10 cellular contexts compared by ENCODE assay signal in the genomic region with DNA sequence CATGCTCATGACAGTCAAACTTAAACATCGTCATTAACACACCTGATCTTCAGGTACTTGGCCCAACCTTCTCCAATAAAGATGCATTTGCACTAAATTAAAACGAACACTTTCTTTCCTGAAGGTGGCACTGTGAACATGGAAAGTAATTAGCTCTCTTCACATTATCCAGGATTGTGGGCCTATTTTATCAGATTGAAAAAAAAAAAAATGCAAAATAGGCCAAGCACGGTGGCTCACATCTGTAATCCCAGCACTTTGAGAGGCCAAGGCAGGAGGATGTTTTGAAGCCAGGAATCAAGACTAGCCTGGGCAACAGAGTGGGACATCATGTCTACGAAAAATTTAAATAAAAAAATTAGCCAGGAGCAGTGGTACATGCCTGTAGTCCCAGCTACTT. TPM values are rescaled to one million over a fixed set of nuclear protein-coding genes. Genes with fewer than 3 reads are reported as not detected.
DNase-seq lines count a peak whose midpoint lies in the region; TF ChIP-seq lines count a peak whose summit lies in the region.
"Had no signal": no experiment of that assay in that cellular context is flagged by ENCODE, and none has a peak within 500 bp of the region (broad histone marks: within the 10 kb centered on the region; RNA-seq: fewer than 3 reads in every experiment).

No MANE protein-coding gene starts in this region.

- intact Hi-C loops in activated CD4-positive, alpha-beta T cell treated with anti-CD3 and anti-CD28 coated beads, Interleukin-2, amount 10 ng/mL, durations not matched to agents 24 days and 14 days (cut with micrococcal nuclease) = no loop called here

- TF ChIP-seq RAD21 in Ishikawa (IDR thresholded peaks at IDR 0.05; ENCODE audit: low read depth) = peak; percentile 67

- H3K9me3 ChIP-seq in suprapubic skin = no peaks in the 10 kb centered on the region

- DNase-seq in Caki2 (ENCODE audit: low read depth) = peak; percentile 23
- peak; percentile 65 for DNase-seq in RKO (ENCODE audit: low spot score)
- peak; percentile 48 for DNase-seq in iPS-NIHi11 (ENCODE audit: low spot score)
- no peak for DNase-seq in suprapubic skin (ENCODE audit: low spot score in 2 of 2)
- no peak for DNase-seq in activated CD8-positive, alpha-beta memory T cell treated with anti-CD3 and anti-CD28 coated beads for 24 hours
- DNase-seq in NCI-H2227 treated with DMSO at 0.1 percent for 48 hours (lab: John Stamatoyannopoulos, UW) = no peak
- DNase-seq in activated CD4-positive, alpha-beta T cell treated with anti-CD3 and anti-CD28 coated beads, Interleukin-2, amount 10 ng/mL, durations not matched to agents 24 days and 14 days = no peak
- DNase-seq: stimulated activated CD4-positive, alpha-beta T cell treated with anti-CD3 and anti-CD28 coated beads, Interleukin-2, amount 100 ng/mL, for 48 hours had no signal

- H3K27me3 ChIP-seq in suprapubic skin = peaks cover 50% of the 10 kb centered on the region

- no peaks in the 10 kb centered on the region for H3K36me3 ChIP-seq in suprapubic skin

- H3K27ac ChIP-seq in suprapubic skin = no peak overlapping the region

- H3K27me3 Mint-ChIP-seq in activated CD4-positive, alpha-beta T cell treated with anti-CD3 and anti-CD28 coated beads, Interleukin-2, amount 10 ng/mL, durations not matched to agents 24 days and 14 days = peaks cover 66% of the 10 kb centered on the region

- H3K36me3 Mint-ChIP-seq in activated CD4-positive, alpha-beta T cell treated with anti-CD3 and anti-CD28 coated beads, Interleukin-2, amount 10 ng/mL, durations not matched to agents 24 days and 14 days (ENCODE audit: low read depth) = no peaks in the 10 kb centered on the region

- 41% methylated on average over 4 of the region's 4 CpGs for WGBS in suprapubic skin

- TF ChIP-seq EP300 in Ishikawa (IDR thresholded peaks at IDR 0.05; ENCODE audit: borderline replicate concordance) = no peak
- TF ChIP-seq EP300 in suprapubic skin (IDR thresholded peaks at IDR 0.05) = no peak

- H3K4me1 ChIP-seq in suprapubic skin = no peaks in the 10 kb centered on the region

- no peak for TF ChIP-seq POLR2A in suprapubic skin (IDR thresholded peaks at IDR 0.05)

- no peak overlapping the region for H3K27ac Mint-ChIP-seq in activated CD4-positive, alpha-beta T cell treated with anti-CD3 and anti-CD28 coated beads, Interleukin-2, amount 10 ng/mL, durations not matched to agents 24 days and 14 days

- no peak overlapping the region for H3K4me3 Mint-ChIP-seq in activated CD4-positive, alpha-beta T cell treated with anti-CD3 and anti-CD28 coated beads, Interleukin-2, amount 10 ng/mL, durations not matched to agents 24 days and 14 days

- TF ChIP-seq CTCF in suprapubic skin (IDR thresholded peaks at IDR 0.05) = no peak

- no peak overlapping the region for H3K4me3 ChIP-seq in suprapubic skin

- in situ Hi-C loops in Caki2 (cut with HindIII; ENCODE audit: low pct_unique_long_range_greater_than_20kb, low sequenced_read_pairs) = no loop called here

- no peaks in the 10 kb centered on the region for H3K9me3 Mint-ChIP-seq in activated CD4-positive, alpha-beta T cell treated with anti-CD3 and anti-CD28 coated beads, Interleukin-2, amount 10 ng/mL, durations not matched to agents 24 days and 14 days

- no peaks in the 10 kb centered on the region for H3K4me1 Mint-ChIP-seq in activated CD4-positive, alpha-beta T cell treated with anti-CD3 and anti-CD28 coated beads, Interleukin-2, amount 10 ng/mL, durations not matched to agents 24 days and 14 days

TF ChIP-seq in Ishikawa, 13 proteins besides CTCF, POLR2A, EP300 and RAD21:
- TF ChIP-seq TEAD4 (IDR thresholded peaks at IDR 0.05) = no peak
- TF ChIP-seq CEBPB (IDR thresholded peaks at IDR 0.05) = no peak
- TF ChIP-seq, protein P1, sequence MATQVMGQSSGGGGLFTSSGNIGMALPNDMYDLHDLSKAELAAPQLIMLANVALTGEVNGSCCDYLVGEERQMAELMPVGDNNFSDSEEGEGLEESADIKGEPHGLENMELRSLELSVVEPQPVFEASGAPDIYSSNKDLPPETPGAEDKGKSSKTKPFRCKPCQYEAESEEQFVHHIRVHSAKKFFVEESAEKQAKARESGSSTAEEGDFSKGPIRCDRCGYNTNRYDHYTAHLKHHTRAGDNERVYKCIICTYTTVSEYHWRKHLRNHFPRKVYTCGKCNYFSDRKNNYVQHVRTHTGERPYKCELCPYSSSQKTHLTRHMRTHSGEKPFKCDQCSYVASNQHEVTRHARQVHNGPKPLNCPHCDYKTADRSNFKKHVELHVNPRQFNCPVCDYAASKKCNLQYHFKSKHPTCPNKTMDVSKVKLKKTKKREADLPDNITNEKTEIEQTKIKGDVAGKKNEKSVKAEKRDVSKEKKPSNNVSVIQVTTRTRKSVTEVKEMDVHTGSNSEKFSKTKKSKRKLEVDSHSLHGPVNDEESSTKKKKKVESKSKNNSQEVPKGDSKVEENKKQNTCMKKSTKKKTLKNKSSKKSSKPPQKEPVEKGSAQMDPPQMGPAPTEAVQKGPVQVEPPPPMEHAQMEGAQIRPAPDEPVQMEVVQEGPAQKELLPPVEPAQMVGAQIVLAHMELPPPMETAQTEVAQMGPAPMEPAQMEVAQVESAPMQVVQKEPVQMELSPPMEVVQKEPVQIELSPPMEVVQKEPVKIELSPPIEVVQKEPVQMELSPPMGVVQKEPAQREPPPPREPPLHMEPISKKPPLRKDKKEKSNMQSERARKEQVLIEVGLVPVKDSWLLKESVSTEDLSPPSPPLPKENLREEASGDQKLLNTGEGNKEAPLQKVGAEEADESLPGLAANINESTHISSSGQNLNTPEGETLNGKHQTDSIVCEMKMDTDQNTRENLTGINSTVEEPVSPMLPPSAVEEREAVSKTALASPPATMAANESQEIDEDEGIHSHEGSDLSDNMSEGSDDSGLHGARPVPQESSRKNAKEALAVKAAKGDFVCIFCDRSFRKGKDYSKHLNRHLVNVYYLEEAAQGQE (IDR thresholded peaks at IDR 0.05; ENCODE audit: low read depth) = no peak
- no peak for TF ChIP-seq ZBTB7A (IDR thresholded peaks at IDR 0.05; ENCODE audit: low read depth)
- TF ChIP-seq NFIC (IDR thresholded peaks at IDR 0.05) = no peak
- TF ChIP-seq YY1 (IDR thresholded peaks at IDR 0.05; ENCODE audit: low read depth) = no peak
- no peak for TF ChIP-seq TCF12 (IDR thresholded peaks at IDR 0.05; ENCODE audit: low read depth)
- no peak for TF ChIP-seq FOXM1 (IDR thresholded peaks at IDR 0.05; ENCODE audit: borderline replicate concordance, low read depth)
- no peak for TF ChIP-seq EGR1 (IDR thresholded peaks at IDR 0.05)
- TF ChIP-seq, protein P2, sequence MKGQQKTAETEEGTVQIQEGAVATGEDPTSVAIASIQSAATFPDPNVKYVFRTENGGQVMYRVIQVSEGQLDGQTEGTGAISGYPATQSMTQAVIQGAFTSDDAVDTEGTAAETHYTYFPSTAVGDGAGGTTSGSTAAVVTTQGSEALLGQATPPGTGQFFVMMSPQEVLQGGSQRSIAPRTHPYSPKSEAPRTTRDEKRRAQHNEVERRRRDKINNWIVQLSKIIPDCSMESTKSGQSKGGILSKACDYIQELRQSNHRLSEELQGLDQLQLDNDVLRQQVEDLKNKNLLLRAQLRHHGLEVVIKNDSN (IDR thresholded peaks at IDR 0.05) = no peak
- TF ChIP-seq, protein P3, sequence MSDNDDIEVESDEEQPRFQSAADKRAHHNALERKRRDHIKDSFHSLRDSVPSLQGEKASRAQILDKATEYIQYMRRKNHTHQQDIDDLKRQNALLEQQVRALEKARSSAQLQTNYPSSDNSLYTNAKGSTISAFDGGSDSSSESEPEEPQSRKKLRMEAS (IDR thresholded peaks at IDR 0.05) = no peak
- TF ChIP-seq CREB1 (IDR thresholded peaks at IDR 0.05; ENCODE audit: low read depth) = no peak

RNA-seq across cellular contexts. Expression of a gene that starts 14.4 kb away (rescaled TPM):
- not detected in 2 replicates for total RNA-seq in Caki2 (2014; rRNA removed; shearing (Covaris generic); ENCODE audit: low replicate concordance)
- total RNA-seq in suprapubic skin = not detected
- total RNA-seq in activated CD4-positive, alpha-beta T cell treated with anti-CD3 and anti-CD28 coated beads, Interleukin-2, amount 10 ng/mL, durations not matched to agents 24 days and 14 days = not detected in 2 replicates

RNA-seq across cellular contexts. Expression of a gene that starts 27.4 kb away (rescaled TPM):
- total RNA-seq in Caki2 (2014; rRNA removed; shearing (Covaris generic); ENCODE audit: low replicate concordance) = 29.6 and 49.3 TPM in 2 replicates
- 1 to 10 TPM; 5.1 to 7.9 (median 5.8) TPM for total RNA-seq in suprapubic skin
- total RNA-seq in activated CD4-positive, alpha-beta T cell treated with anti-CD3 and anti-CD28 coated beads, Interleukin-2, amount 10 ng/mL, durations not matched to agents 24 days and 14 days = not detected in 2 replicates
- total RNA-seq: activated CD8-positive, alpha-beta memory T cell treated with anti-CD3 and anti-CD28 coated beads for 36 hours had no signal

RNA-seq across cellular contexts. Expression of a gene that starts 39.7 kb away (rescaled TPM):
- 0.68 and 5.6 TPM in 2 replicates for total RNA-seq in Caki2 (2014; rRNA removed; shearing (Covaris generic); ENCODE audit: low replicate concordance)
- total RNA-seq in suprapubic skin = not detected
- not detected in 2 replicates for total RNA-seq in activated CD4-positive, alpha-beta T cell treated with anti-CD3 and anti-CD28 coated beads, Interleukin-2, amount 10 ng/mL, durations not matched to agents 24 days and 14 days

RNA-seq across cellular contexts. Expression of a gene that starts 46.0 kb away (rescaled TPM):
- 3.6 and 5.4 TPM in 2 replicates for total RNA-seq in Caki2 (2014; rRNA removed; shearing (Covaris generic); ENCODE audit: low replicate concordance)
- total RNA-seq in suprapubic skin = 1 to 10 TPM; 1.0 to 3.8 (median 2.4) TPM
- total RNA-seq in activated CD4-positive, alpha-beta T cell treated with anti-CD3 and anti-CD28 coated beads, Interleukin-2, amount 10 ng/mL, durations not matched to agents 24 days and 14 days = 0.26 TPM in 1 of 2 replicates, not detected in the other

Comparison
In these comparisons a context has a peak if more than half of its experiments do, and no peak if none do; other contexts are left out.
1. DNase-seq: peak in Caki2 (single experiment), RKO (single experiment) and iPS-NIHi11 (single experiment); none in suprapubic skin (0 of 2), activated CD8-positive, alpha-beta memory T cell treated with anti-CD3 and anti-CD28 coated beads for 24 hours (single experiment), NCI-H2227 treated with DMSO at 0.1 percent for 48 hours (single experiment) and activated CD4-positive, alpha-beta T cell treated with anti-CD3 and anti-CD28 coated beads, Interleukin-2, amount 10 ng/mL, durations not matched to agents 24 days and 14 days (single experiment).